In the genomic region with DNA sequence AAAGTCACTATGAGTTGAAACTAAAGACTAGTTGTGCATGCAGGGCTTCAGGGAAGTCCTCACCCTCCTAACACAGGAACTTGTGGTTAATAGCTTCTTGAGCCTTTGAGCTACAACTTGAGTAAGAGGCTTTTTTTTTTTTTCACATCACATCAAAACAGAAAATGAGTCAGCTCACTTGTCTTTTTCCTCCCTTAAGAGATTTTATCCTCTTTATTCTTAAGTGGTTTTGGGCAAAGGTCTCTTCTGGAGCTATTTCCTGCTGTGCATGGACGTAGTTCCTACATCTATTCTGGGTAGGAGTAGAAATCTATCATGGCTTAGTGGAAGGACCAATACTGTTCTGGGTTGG, we compare ENCODE assay signal across 14 cellular contexts.
DNase-seq lines count a peak whose midpoint lies in the region; ATAC-seq and TF ChIP-seq lines count a peak whose summit lies in the region.
"Had no signal": no experiment of that assay in that cellular context is flagged by ENCODE, and none has a peak within 500 bp of the region (broad histone marks: within the 10 kb centered on the region; RNA-seq: fewer than 3 reads in every experiment).

No MANE protein-coding gene starts in this region.

- H3K27ac ChIP-seq in SK-N-SH (ENCODE audit: low read depth in 2 of 2, low read length in 1 of 2) (no peak overlapping the region), MM.1S (ENCODE audit: low read length) (no peak overlapping the region)
- H3K27ac ChIP-seq: dorsolateral prefrontal cortex had no signal

- H3K9me2 ChIP-seq in SK-N-SH = no peaks in the 10 kb centered on the region
- no peaks in the 10 kb centered on the region for H3K9me2 ChIP-seq in MM.1S (replicated peaks; ENCODE audit: insufficient read depth, low read length)

- H3K4me2 ChIP-seq in SK-N-SH = no peak overlapping the region
- H3K4me2 ChIP-seq in MM.1S (ENCODE audit: low read depth, low read length) = no peak overlapping the region

- no peak for TF ChIP-seq CTCF in SK-N-SH (IDR thresholded peaks at IDR 0.05)
- TF ChIP-seq CTCF in MM.1S (IDR thresholded peaks at IDR 0.05; ENCODE audit: low read length) = no peak
- no peak for TF ChIP-seq CTCF in fibroblast of pulmonary artery (IDR thresholded peaks at IDR 0.05; ENCODE audit: low read length, missing control alignments)

- no peak for TF ChIP-seq EP300 in SK-N-SH (IDR thresholded peaks at IDR 0.05; ENCODE audit: borderline replicate concordance in 1 of 2, low read depth in 1 of 2, low read length in 1 of 2)

- peak; percentile 19; the same call in 2 of the 3 replicates for ATAC-seq in SK-N-SH treated with all-trans-retinoic acid at 6 μM for 48 hours
- ATAC-seq in HG02759 (IDR thresholded peaks at IDR 0.05; ENCODE audit: unreplicated experiment) = no peak
- no peak for ATAC-seq in HG02571 (IDR thresholded peaks at IDR 0.05; ENCODE audit: unreplicated experiment)
- ATAC-seq: K562 had no signal

- H4K20me1 ChIP-seq in SK-N-SH (ENCODE audit: insufficient read depth) (no peaks in the 10 kb centered on the region), MM.1S (ENCODE audit: insufficient read depth, low read length) (no peaks in the 10 kb centered on the region)

- H3K27me3 ChIP-seq in SK-N-SH (ENCODE audit: insufficient read depth) (no peaks in the 10 kb centered on the region), MM.1S (replicated peaks; ENCODE audit: insufficient read depth, low read length) (no peaks in the 10 kb centered on the region)
- H3K27me3 ChIP-seq: dorsolateral prefrontal cortex had no signal

- no peak for TF ChIP-seq RAD21 in SK-N-SH (IDR thresholded peaks at IDR 0.05; ENCODE audit: low read length)

- H3F3A ChIP-seq in SK-N-SH (replicated peaks; ENCODE audit: insufficient read depth) = peaks cover 3% of the 10 kb centered on the region
- no peaks in the 10 kb centered on the region for H3F3A ChIP-seq in MM.1S (ENCODE audit: insufficient read depth, low read length)

- H2AFZ ChIP-seq in SK-N-SH (ENCODE audit: low read depth) (no peak overlapping the region), MM.1S (ENCODE audit: low read length) (no peak overlapping the region)

- no peak overlapping the region for H3K9ac ChIP-seq in SK-N-SH
- H3K9ac ChIP-seq in MM.1S (ENCODE audit: low read length) = no peak overlapping the region

- in situ Hi-C loops in G401 (cut with HindIII; ENCODE audit: low sequenced_read_pairs) = no loop called here

- WGBS in SK-N-SH (ENCODE audit: low lambda C conversion rate) = 14% methylated on average over 1 of the region's 1 CpG

- DNase-seq in SK-N-SH = no peak
- DNase-seq in MM.1S = peak; percentile 58
- DNase-seq in fibroblast of pulmonary artery (ENCODE audit: low read depth) = peak; percentile 22
- DNase-seq in G401 (ENCODE audit: low spot score) = no peak
- no peak for DNase-seq in SHP77 treated with DMSO at 0.1 percent for 48 hours (lab: John Stamatoyannopoulos, UW)
- DNase-seq: 8988T; activated CD4-positive, alpha-beta T cell treated with anti-CD3 and anti-CD28 coated beads, Interleukin-2, amount 50 U/mL, for 4 hours; activated naive CD4-positive, alpha-beta T cell treated with anti-CD3 and anti-CD28 coated beads, Interleukin-2, amount 10 ng/mL, durations not matched to agents 7 days and 5 days; dorsolateral prefrontal cortex; NCI-H510A treated with DMSO at 0.1 percent for 48 hours had no signal

- POLR2A ChIA-PET in SK-N-SH (lab: Yijun Ruan, JAX) = no interaction called here

- H3K36me3 ChIP-seq in SK-N-SH (replicated peaks in 1 of 2; ENCODE audit: control insufficient read depth in 1 of 2, insufficient read depth in 2 of 2, low read length in 1 of 2) (no peaks in the 10 kb centered on the region), MM.1S (replicated peaks; ENCODE audit: insufficient read depth, low read length) (no peaks in the 10 kb centered on the region)

- no peak overlapping the region for H3K4me3 ChIP-seq in SK-N-SH (ENCODE audit: low read depth in 2 of 2, low read length in 1 of 2)
- H3K4me3 ChIP-seq in MM.1S (ENCODE audit: low read length) = no peak overlapping the region
- H3K4me3 ChIP-seq in fibroblast of pulmonary artery (replicated peaks; ENCODE audit: low read depth, low read length) = no peak overlapping the region
- H3K4me3 ChIP-seq: dorsolateral prefrontal cortex, K562 had no signal

- no peaks in the 10 kb centered on the region for H3K79me2 ChIP-seq in SK-N-SH (ENCODE audit: insufficient read depth)
- no peaks in the 10 kb centered on the region for H3K79me2 ChIP-seq in MM.1S (ENCODE audit: low read length)

- CTCF ChIA-PET in SK-N-SH (lab: Yijun Ruan, JAX) = no interaction called here

- H3K4me1 ChIP-seq in SK-N-SH (ENCODE audit: control insufficient read depth in 1 of 2, insufficient read depth in 2 of 2, low read depth in 1 of 2, low read length in 1 of 2) (peaks cover 0 to 4% of the 10 kb centered on the region in 2 experiments; a peak in 1 of 4 replicates), MM.1S (ENCODE audit: low read length) (0 out of 2 replicates have a peak, but pooled peaks cover 2% of the 10 kb centered on the region)

- H3K9me3 ChIP-seq in SK-N-SH (no peaks in the 10 kb centered on the region), MM.1S (replicated peaks; ENCODE audit: insufficient read depth, low read length) (no peaks in the 10 kb centered on the region)

TF ChIP-seq in SK-N-SH treated with all-trans-retinoic acid at 6 μM for 48 hours, 23 proteins besides CTCF, POLR2A, EP300 and RAD21:
- TF ChIP-seq OSR1 (CRISPR knock-in tag; IDR thresholded peaks at IDR 0.05) = no peak
- TF ChIP-seq ZNF8 (CRISPR knock-in tag; IDR thresholded peaks at IDR 0.05) = no peak
- no peak for TF ChIP-seq CSDC2 (CRISPR knock-in tag; IDR thresholded peaks at IDR 0.05)
- TF ChIP-seq, protein P1, sequence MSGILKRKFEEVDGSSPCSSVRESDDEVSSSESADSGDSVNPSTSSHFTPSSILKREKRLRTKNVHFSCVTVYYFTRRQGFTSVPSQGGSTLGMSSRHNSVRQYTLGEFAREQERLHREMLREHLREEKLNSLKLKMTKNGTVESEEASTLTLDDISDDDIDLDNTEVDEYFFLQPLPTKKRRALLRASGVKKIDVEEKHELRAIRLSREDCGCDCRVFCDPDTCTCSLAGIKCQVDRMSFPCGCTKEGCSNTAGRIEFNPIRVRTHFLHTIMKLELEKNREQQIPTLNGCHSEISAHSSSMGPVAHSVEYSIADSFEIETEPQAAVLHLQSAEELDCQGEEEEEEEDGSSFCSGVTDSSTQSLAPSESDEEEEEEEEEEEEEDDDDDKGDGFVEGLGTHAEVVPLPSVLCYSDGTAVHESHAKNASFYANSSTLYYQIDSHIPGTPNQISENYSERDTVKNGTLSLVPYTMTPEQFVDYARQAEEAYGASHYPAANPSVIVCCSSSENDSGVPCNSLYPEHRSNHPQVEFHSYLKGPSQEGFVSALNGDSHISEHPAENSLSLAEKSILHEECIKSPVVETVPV (CRISPR knock-in tag; IDR thresholded peaks at IDR 0.05) = no peak
- TF ChIP-seq TOX (CRISPR knock-in tag; IDR thresholded peaks at IDR 0.05; ENCODE audit: borderline replicate concordance) = no peak
- TF ChIP-seq BACH2 (CRISPR knock-in tag; IDR thresholded peaks at IDR 0.05; ENCODE audit: borderline replicate concordance) = no peak
- no peak for TF ChIP-seq ZFP3 (CRISPR knock-in tag; IDR thresholded peaks at IDR 0.05)
- no peak for TF ChIP-seq ZC3H10 (CRISPR knock-in tag; IDR thresholded peaks at IDR 0.05)
- no peak for TF ChIP-seq ISL1 (CRISPR knock-in tag; IDR thresholded peaks at IDR 0.05)

TF ChIP-seq in SK-N-SH, 30 proteins besides CTCF, POLR2A, EP300 and RAD21 (continues in another document):
- TF ChIP-seq RCOR1 (IDR thresholded peaks at IDR 0.05; ENCODE audit: low read length) = no peak
- TF ChIP-seq RFX5 (IDR thresholded peaks at IDR 0.05; ENCODE audit: low read length) = no peak
- TF ChIP-seq, protein P2, sequence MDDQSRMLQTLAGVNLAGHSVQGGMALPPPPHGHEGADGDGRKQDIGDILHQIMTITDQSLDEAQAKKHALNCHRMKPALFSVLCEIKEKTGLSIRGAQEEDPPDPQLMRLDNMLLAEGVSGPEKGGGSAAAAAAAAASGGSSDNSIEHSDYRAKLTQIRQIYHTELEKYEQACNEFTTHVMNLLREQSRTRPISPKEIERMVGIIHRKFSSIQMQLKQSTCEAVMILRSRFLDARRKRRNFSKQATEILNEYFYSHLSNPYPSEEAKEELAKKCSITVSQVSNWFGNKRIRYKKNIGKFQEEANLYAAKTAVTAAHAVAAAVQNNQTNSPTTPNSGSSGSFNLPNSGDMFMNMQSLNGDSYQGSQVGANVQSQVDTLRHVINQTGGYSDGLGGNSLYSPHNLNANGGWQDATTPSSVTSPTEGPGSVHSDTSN (IDR thresholded peaks at IDR 0.05) = no peak
- no peak for TF ChIP-seq NFIC (IDR thresholded peaks at IDR 0.05; ENCODE audit: borderline replicate concordance)
- no peak for TF ChIP-seq TAF1 (IDR thresholded peaks at IDR 0.05; ENCODE audit: borderline replicate concordance, low read depth, low read length)
- TF ChIP-seq, protein P3, sequence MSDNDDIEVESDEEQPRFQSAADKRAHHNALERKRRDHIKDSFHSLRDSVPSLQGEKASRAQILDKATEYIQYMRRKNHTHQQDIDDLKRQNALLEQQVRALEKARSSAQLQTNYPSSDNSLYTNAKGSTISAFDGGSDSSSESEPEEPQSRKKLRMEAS (IDR thresholded peaks at IDR 0.05; ENCODE audit: low read depth) = no peak
- TF ChIP-seq, protein P4, sequence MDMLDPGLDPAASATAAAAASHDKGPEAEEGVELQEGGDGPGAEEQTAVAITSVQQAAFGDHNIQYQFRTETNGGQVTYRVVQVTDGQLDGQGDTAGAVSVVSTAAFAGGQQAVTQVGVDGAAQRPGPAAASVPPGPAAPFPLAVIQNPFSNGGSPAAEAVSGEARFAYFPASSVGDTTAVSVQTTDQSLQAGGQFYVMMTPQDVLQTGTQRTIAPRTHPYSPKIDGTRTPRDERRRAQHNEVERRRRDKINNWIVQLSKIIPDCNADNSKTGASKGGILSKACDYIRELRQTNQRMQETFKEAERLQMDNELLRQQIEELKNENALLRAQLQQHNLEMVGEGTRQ (IDR thresholded peaks at IDR 0.05; ENCODE audit: borderline replicate concordance, low read depth, low read length) = no peak
- TF ChIP-seq EZH2phosphoT487 (IDR thresholded peaks at IDR 0.05; ENCODE audit: borderline replicate concordance, low read depth) = no peak
- TF ChIP-seq GATA2 (CRISPR knock-in tag; IDR thresholded peaks at IDR 0.05) = no peak
- TF ChIP-seq JUND (IDR thresholded peaks at IDR 0.05) = no peak
- TF ChIP-seq RXRA (IDR thresholded peaks at IDR 0.05; ENCODE audit: borderline replicate concordance, low read depth) = no peak
- TF ChIP-seq FOSL2 (IDR thresholded peaks at IDR 0.05; ENCODE audit: borderline replicate concordance, low read depth) = no peak; the same call in 1 of the 2 replicates
- TF ChIP-seq, protein P5, sequence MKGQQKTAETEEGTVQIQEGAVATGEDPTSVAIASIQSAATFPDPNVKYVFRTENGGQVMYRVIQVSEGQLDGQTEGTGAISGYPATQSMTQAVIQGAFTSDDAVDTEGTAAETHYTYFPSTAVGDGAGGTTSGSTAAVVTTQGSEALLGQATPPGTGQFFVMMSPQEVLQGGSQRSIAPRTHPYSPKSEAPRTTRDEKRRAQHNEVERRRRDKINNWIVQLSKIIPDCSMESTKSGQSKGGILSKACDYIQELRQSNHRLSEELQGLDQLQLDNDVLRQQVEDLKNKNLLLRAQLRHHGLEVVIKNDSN (IDR thresholded peaks at IDR 0.05; ENCODE audit: borderline replicate concordance, low read depth) = no peak
- no peak for TF ChIP-seq CHD2 (IDR thresholded peaks at IDR 0.05; ENCODE audit: low read length, partially characterized antibody)

Comparison
In these comparisons a context has a peak if more than half of its experiments do, and no peak if none do; other contexts are left out.
1. DNase-seq: peak in MM.1S (single experiment) and fibroblast of pulmonary artery (single experiment); none in SK-N-SH (single experiment), G401 (single experiment) and SHP77 treated with DMSO at 0.1 percent for 48 hours (single experiment).